In the genomic region with DNA sequence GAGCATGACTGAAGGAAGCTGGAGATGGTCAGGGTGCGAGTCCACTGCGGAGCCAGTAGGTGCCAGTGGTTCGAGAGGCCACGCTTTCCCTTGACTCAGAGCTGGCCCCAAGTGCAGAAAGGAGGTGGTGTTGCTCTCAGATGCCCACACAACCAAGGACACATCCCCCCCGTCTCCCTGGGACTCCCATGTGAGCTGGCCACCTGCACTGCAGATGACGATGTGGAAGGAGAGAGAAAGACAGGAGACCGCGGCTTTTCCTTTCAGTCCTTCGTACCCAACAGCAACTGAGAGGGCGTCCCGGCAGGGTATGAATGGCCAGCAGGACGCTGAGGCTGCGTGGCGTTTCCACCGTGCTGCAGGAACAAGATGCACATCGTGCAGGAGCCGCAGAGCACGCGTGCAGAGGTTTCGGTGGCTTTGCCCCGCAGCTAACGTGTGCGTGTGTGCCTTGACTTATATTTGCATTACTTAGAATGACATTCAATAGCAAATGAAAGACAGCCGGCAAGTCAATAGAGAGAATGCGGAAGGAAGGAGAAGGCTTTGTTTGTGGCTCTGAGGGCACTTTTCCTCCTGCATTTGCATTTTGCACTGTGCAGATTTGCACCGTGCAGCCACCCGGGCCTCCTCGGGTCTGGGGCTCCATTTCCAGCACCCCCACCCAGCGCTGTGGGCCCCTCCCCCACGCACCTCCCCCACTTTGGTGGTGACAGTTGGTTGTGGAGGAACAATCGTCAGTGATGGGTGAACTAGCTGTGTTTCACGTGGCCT, we compare ENCODE assay signal across 11 cellular contexts. TPM values are rescaled to one million over a fixed set of nuclear protein-coding genes. Genes with fewer than 3 reads are reported as not detected.
A peak's percentile ranks its signal among the peaks of the same experiment; 100 is the strongest.
DNase-seq lines count a peak whose midpoint lies in the region; ATAC-seq, FAIRE-seq and TF ChIP-seq lines count a peak whose summit lies in the region.
"Had no signal": no experiment of that assay in that cellular context is flagged by ENCODE, and none has a peak within 500 bp of the region (broad histone marks: within the 10 kb centered on the region; RNA-seq: fewer than 3 reads in every experiment).

No MANE protein-coding gene starts in this region.

- H3K4me3 ChIP-seq in BLaER1 treated with 17β-estradiol and CSF1 and Interleukin-3, amounts not matched to agents 10 nM and 100 nM = peak overlapping the region in 6 of 10 experiments; percentile 6 to 51 (median 26); a peak in 9 of 20 replicates
- no peak overlapping the region for H3K4me3 ChIP-seq in endodermal cell (ENCODE audit: low read length)
- H3K4me3 ChIP-seq: heart left ventricle had no signal

- peaks cover 0 to 22% (median 4%) of the 10 kb centered on the region in 11 experiments; a peak in 13 of 22 replicates for H3K27me3 ChIP-seq in BLaER1 treated with 17β-estradiol and CSF1 and Interleukin-3, amounts not matched to agents 10 nM and 100 nM
- peaks cover 28% of the 10 kb centered on the region for H3K27me3 ChIP-seq in endodermal cell (ENCODE audit: control insufficient read depth, insufficient read depth, low read length, poor library complexity, severe bottlenecking)

- H3K27ac ChIP-seq in BLaER1 treated with 17β-estradiol and CSF1 and Interleukin-3, amounts not matched to agents 10 nM and 100 nM = peak overlapping the region in 8 of 11 experiments; percentile 53 to 74 (median 64); a peak in 16 of 22 replicates
- peak overlapping the region; percentile 38 for H3K27ac ChIP-seq in endodermal cell (ENCODE audit: low read depth, low read length)
- H3K27ac ChIP-seq: heart left ventricle had no signal

- DNase-seq in endodermal cell = no peak
- no peak for DNase-seq in hypothalamus (lab: John Stamatoyannopoulos, UW)
- DNase-seq in D721Med (ENCODE audit: insufficient read length, low spot score) = no peak
- DNase-seq: NCI-H187; stimulated activated CD4-positive, alpha-beta T cell treated with anti-CD3 and anti-CD28 coated beads, Interleukin-15, amount 100 ng/mL, for 24 hours had no signal

- H3K4me1 Mint-ChIP-seq in IgD-negative memory B cell = peaks cover 6 to 20% (median 11%) of the 10 kb centered on the region in 3 donors
- H3K4me1 Mint-ChIP-seq in endodermal cell = peaks cover 4% of the 10 kb centered on the region

- no peaks in the 10 kb centered on the region for H3K9me3 ChIP-seq in BLaER1 treated with 17β-estradiol and CSF1 and Interleukin-3, amounts not matched to agents 10 nM and 100 nM (replicated peaks in 1 of 11)
- no peaks in the 10 kb centered on the region for H3K9me3 ChIP-seq in endodermal cell (ENCODE audit: control insufficient read depth, low read length)
- H3K9me3 ChIP-seq: heart left ventricle had no signal

- TF ChIP-seq CTCF in endodermal cell (conservative IDR thresholded peaks at IDR 0.05) (no peak), D721Med (IDR thresholded peaks at IDR 0.05; ENCODE audit: insufficient read depth, missing control alignments) (no peak)

- TF ChIP-seq POLR2A in GM18505 (IDR thresholded peaks at IDR 0.05; ENCODE audit: borderline replicate concordance, extremely low read depth, insufficient read depth, insufficient read length) = no peak

- H4K20me1 ChIP-seq in BLaER1 treated with 17β-estradiol and CSF1 and Interleukin-3, amounts not matched to agents 10 nM and 100 nM = no peaks in the 10 kb centered on the region

- WGBS in endodermal cell (ENCODE audit: insufficient coverage in 1 of 2, insufficient read length in 1 of 2), 2 experiments = 26 to 36% methylated on average over 25 to 32 of the region's 32 CpGs

- no peaks in the 10 kb centered on the region for H3K36me3 ChIP-seq in BLaER1 treated with 17β-estradiol and CSF1 and Interleukin-3, amounts not matched to agents 10 nM and 100 nM
- no peaks in the 10 kb centered on the region for H3K36me3 ChIP-seq in endodermal cell (ENCODE audit: control insufficient read depth, insufficient read depth, low read length)
- H3K36me3 ChIP-seq: heart left ventricle had no signal

- peak overlapping the region in 8 of 11 experiments; percentile 34 to 62 (median 50); a peak in 10 of 22 replicates for H3K9ac ChIP-seq in BLaER1 treated with 17β-estradiol and CSF1 and Interleukin-3, amounts not matched to agents 10 nM and 100 nM
- no peak overlapping the region for H3K9ac ChIP-seq in endodermal cell (ENCODE audit: extremely low read depth, low read length, poor library complexity, severe bottlenecking)

- H3K36me3 Mint-ChIP-seq in IgD-negative memory B cell = no peaks in the 10 kb centered on the region
- no peaks in the 10 kb centered on the region for H3K36me3 Mint-ChIP-seq in endodermal cell (ENCODE audit: low read depth)

- peaks cover 24 to 74% (median 59%) of the 10 kb centered on the region in 10 experiments for H3K4me1 ChIP-seq in BLaER1 treated with 17β-estradiol and CSF1 and Interleukin-3, amounts not matched to agents 10 nM and 100 nM
- no peaks in the 10 kb centered on the region for H3K4me1 ChIP-seq in endodermal cell (ENCODE audit: control insufficient read depth, insufficient read depth, low read length)

- peak; percentile 62 for ATAC-seq in GM18505 (IDR thresholded peaks at IDR 0.05; ENCODE audit: unreplicated experiment)
- no peak for ATAC-seq in GM18870 (IDR thresholded peaks at IDR 0.05; ENCODE audit: unreplicated experiment)
- ATAC-seq in HG02885 (IDR thresholded peaks at IDR 0.05; ENCODE audit: poor library complexity, unreplicated experiment) = no peak
- ATAC-seq: heart left ventricle had no signal

- H3K9me3 Mint-ChIP-seq in IgD-negative memory B cell (peaks cover 0 to 2% (median 0%) of the 10 kb centered on the region in 3 donors), endodermal cell (no peaks in the 10 kb centered on the region)

- peak overlapping the region; percentile 76 to 88 (median 85) for H3K4me2 ChIP-seq in BLaER1 treated with 17β-estradiol and CSF1 and Interleukin-3, amounts not matched to agents 10 nM and 100 nM

- peak overlapping the region in 2 of 3 donors; percentile 3 to 39 for H3K27ac Mint-ChIP-seq in IgD-negative memory B cell
- no peak overlapping the region for H3K27ac Mint-ChIP-seq in endodermal cell

- peaks cover 27% of the 10 kb centered on the region for H3K27me3 Mint-ChIP-seq in IgD-negative memory B cell
- peaks cover 29% of the 10 kb centered on the region for H3K27me3 Mint-ChIP-seq in endodermal cell (ENCODE audit: insufficient read depth)

- H3K4me3 Mint-ChIP-seq in IgD-negative memory B cell (peak overlapping the region; percentile 27 to 87 (median 76)), endodermal cell (no peak overlapping the region)

- no peak for FAIRE-seq in D721Med (lab: Jason Lieb, UNC)

RNA-seq across cellular contexts. Expression of a gene that starts 26.3 kb away (rescaled TPM):
- not detected for polyA plus RNA-seq in IgD-negative memory B cell
- total RNA-seq in endodermal cell = not detected
- polyA plus RNA-seq in endodermal cell (2013, experiment 1 of 2) = 1.2 TPM
- 0.46 TPM for polyA plus RNA-seq in endodermal cell (2013, experiment 2 of 2)
- total RNA-seq: heart left ventricle had no signal
- polyA plus RNA-seq: heart left ventricle had no signal
